In genomic region chr2:128091691-128092050, GRCh38 we compare ENCODE assay signal across 8 cellular contexts. TPM values are rescaled to one million over a fixed set of nuclear protein-coding genes. Genes with fewer than 3 reads are reported as not detected.
DNase-seq lines count a peak whose midpoint lies in the region; ATAC-seq and TF ChIP-seq lines count a peak whose summit lies in the region.

No MANE protein-coding gene starts in this region.

- intact Hi-C loops in vagina (cut with DNase I): loop anchor here (5.0 kb wide), 1 partner anchor 64 kb away; the partner anchor contains the start of gene SAP130

- DNase-seq in NCI-H1694 treated with DMSO at 0.1 percent for 48 hours (lab: John Stamatoyannopoulos, UW) (peak; percentile 9), NCI-H1694 (lab: John Stamatoyannopoulos, UW) (no peak), NOMO-1 treated with DMSO at 0.1 percent for 48 hours (lab: John Stamatoyannopoulos, UW; ENCODE audit: unreplicated experiment) (peak; percentile 4), medulla oblongata (ENCODE audit: extremely low spot score) (peak; percentile 18), vagina (ENCODE audit: extremely low spot score in 2 of 2) (no peak), retina (no peak)
- peak; percentile 29 for DNase-seq in central memory CD4-positive, alpha-beta T cell

- H3K4me3 ChIP-seq in vagina: peak overlapping the region; percentile 94 to 95

- peak overlapping the region; percentile 66 for H3K27ac ChIP-seq in vagina

- no peaks in the 10 kb centered on the region for H3K27me3 ChIP-seq in vagina

- no peaks in the 10 kb centered on the region for H3K9me3 ChIP-seq in vagina

- peaks cover 31% of the 10 kb centered on the region for H3K4me1 ChIP-seq in vagina

- ATAC-seq in GM21786 (IDR thresholded peaks at IDR 0.05; ENCODE audit: unreplicated experiment): no peak

- no peak for TF ChIP-seq POLR2A in vagina (IDR thresholded peaks at IDR 0.05)

- no peak for TF ChIP-seq CTCF in vagina (IDR thresholded peaks at IDR 0.05)

- no peaks in the 10 kb centered on the region for H3K36me3 ChIP-seq in vagina

RNA-seq across cellular contexts. Expression of gene UGGT1, which starts 0.7 kb away (rescaled TPM):
- total RNA-seq in vagina: 40.5 TPM

Comparison
In these comparisons a context has a peak if more than half of its experiments do, and no peak if none do; other contexts are left out.
1. DNase-seq: peak in NCI-H1694 treated with DMSO at 0.1 percent for 48 hours (single experiment), NOMO-1 treated with DMSO at 0.1 percent for 48 hours (single experiment), central memory CD4-positive, alpha-beta T cell (single experiment) and medulla oblongata (single experiment); none in NCI-H1694 (single experiment), vagina (0 of 2) and retina (single experiment).